1 cellular context compared by ENCODE assay signal in the genomic region with DNA sequence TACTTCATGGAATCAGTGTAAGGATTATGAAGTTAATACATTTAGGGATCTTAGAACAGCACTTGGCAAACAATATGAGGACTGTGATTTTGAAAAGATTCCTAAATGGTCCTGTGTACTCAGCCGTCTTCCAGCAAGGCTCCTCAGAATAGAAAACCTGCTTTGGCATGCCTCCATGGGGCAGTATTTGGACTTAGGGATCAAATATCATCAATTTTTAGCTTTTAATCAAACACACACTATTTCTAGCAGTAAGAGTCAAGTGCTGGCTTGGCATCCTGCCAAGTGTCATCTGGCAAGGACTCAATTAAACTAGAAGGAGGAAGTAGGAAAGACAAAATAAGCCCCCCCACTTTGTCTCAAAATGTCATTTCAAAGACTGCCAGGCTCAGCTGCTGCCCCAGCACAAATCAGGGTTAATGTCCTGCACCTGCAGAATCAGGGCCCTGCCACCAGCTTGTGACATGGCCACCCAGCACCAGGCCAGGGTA.
TF ChIP-seq lines count a peak whose summit lies in the region.

No MANE protein-coding gene starts in this region.

TF ChIP-seq in HEK293, 187 proteins besides CTCF, POLR2A, EP300 and RAD21 (continued from another document and continues in another):
- TF ChIP-seq, protein P1, sequence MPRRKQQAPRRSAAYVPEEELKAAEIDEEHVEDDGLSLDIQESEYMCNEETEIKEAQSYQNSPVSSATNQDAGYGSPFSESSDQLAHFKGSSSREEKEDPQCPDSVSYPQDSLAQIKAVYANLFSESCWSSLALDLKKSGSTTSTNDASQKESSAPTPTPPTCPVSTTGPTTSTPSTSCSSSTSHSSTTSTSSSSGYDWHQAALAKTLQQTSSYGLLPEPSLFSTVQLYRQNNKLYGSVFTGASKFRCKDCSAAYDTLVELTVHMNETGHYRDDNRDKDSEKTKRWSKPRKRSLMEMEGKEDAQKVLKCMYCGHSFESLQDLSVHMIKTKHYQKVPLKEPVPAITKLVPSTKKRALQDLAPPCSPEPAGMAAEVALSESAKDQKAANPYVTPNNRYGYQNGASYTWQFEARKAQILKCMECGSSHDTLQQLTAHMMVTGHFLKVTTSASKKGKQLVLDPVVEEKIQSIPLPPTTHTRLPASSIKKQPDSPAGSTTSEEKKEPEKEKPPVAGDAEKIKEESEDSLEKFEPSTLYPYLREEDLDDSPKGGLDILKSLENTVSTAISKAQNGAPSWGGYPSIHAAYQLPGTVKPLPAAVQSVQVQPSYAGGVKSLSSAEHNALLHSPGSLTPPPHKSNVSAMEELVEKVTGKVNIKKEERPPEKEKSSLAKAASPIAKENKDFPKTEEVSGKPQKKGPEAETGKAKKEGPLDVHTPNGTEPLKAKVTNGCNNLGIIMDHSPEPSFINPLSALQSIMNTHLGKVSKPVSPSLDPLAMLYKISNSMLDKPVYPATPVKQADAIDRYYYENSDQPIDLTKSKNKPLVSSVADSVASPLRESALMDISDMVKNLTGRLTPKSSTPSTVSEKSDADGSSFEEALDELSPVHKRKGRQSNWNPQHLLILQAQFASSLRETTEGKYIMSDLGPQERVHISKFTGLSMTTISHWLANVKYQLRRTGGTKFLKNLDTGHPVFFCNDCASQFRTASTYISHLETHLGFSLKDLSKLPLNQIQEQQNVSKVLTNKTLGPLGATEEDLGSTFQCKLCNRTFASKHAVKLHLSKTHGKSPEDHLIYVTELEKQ (tag by site-specific recombination; IDR thresholded peaks at IDR 0.05; ENCODE audit: borderline replicate concordance) = no peak
- TF ChIP-seq IKZF3 (tag by site-specific recombination; IDR thresholded peaks at IDR 0.05) (peak; percentile 42; the same call in 1 of the 2 replicates), ZNF37A (tag by site-specific recombination; IDR thresholded peaks at IDR 0.05) (peak; percentile 75), ZNF596 (tag by site-specific recombination; IDR thresholded peaks at IDR 0.05) (0 out of 2 replicates have a peak, but pooled peaks have one; percentile 33), ZNF501 (tag by site-specific recombination; IDR thresholded peaks at IDR 0.05) (no peak), ZNF211 (tag by site-specific recombination; IDR thresholded peaks at IDR 0.05; ENCODE audit: low read depth) (no peak), ZNF292 (tag by site-specific recombination; IDR thresholded peaks at IDR 0.05; ENCODE audit: borderline replicate concordance, low read depth) (no peak), ZEB2 (tag by site-specific recombination; IDR thresholded peaks at IDR 0.05) (peak; percentile 43; the same call in 1 of the 2 replicates), ZNF175 (tag by site-specific recombination; IDR thresholded peaks at IDR 0.05) (no peak), ZNF660 (tag by site-specific recombination; IDR thresholded peaks at IDR 0.05) (peak; percentile 92), ZNF394 (tag by site-specific recombination; IDR thresholded peaks at IDR 0.05; ENCODE audit: borderline replicate concordance) (no peak), ZNF433 (tag by site-specific recombination; IDR thresholded peaks at IDR 0.05; ENCODE audit: low read depth) (no peak), ZSCAN30 (tag by site-specific recombination; IDR thresholded peaks at IDR 0.05) (peak; percentile 53; the same call in 1 of the 2 replicates), ZNF555 (tag by site-specific recombination; conservative IDR thresholded peaks at IDR 0.05) (no peak), ZNF223 (tag by site-specific recombination; IDR thresholded peaks at IDR 0.05) (no peak), ZNF239 (tag by site-specific recombination; IDR thresholded peaks at IDR 0.05) (no peak), ZNF558 (tag by site-specific recombination; IDR thresholded peaks at IDR 0.05) (0 out of 2 replicates have a peak, but pooled peaks have one; percentile 47), MEIS1 (CRISPR knock-in tag; IDR thresholded peaks at IDR 0.05; ENCODE audit: borderline replicate concordance) (no peak), ZNF701 (tag by site-specific recombination; IDR thresholded peaks at IDR 0.05) (no peak), ZNF585B (tag by site-specific recombination; IDR thresholded peaks at IDR 0.05) (no peak), GLIS2 (tag by site-specific recombination; IDR thresholded peaks at IDR 0.05) (no peak), HOXC10 (CRISPR knock-in tag; IDR thresholded peaks at IDR 0.05) (no peak), MYNN (tag by site-specific recombination; IDR thresholded peaks at IDR 0.05; ENCODE audit: borderline replicate concordance) (peak; percentile 89), BCL11A (tag by site-specific recombination; IDR thresholded peaks at IDR 0.05; ENCODE audit: low read depth) (no peak), GLI2 (tag by site-specific recombination; IDR thresholded peaks at IDR 0.05; ENCODE audit: borderline replicate concordance, low read depth) (no peak), ZNF623 (tag by site-specific recombination; IDR thresholded peaks at IDR 0.05) (no peak), KLF9 (tag by site-specific recombination; IDR thresholded peaks at IDR 0.05; ENCODE audit: low read depth) (no peak), ZNF341 (tag by site-specific recombination; IDR thresholded peaks at IDR 0.05; ENCODE audit: low read depth) (no peak), FEZF1 (tag by site-specific recombination; IDR thresholded peaks at IDR 0.05) (peak; percentile 26; the same call in 1 of the 2 replicates), RBAK (tag by site-specific recombination; IDR thresholded peaks at IDR 0.05) (no peak), SALL2 (tag by site-specific recombination; IDR thresholded peaks at IDR 0.05; ENCODE audit: borderline replicate concordance) (0 out of 2 replicates have a peak, but pooled peaks have one; percentile 48), ZNF514 (tag by site-specific recombination; IDR thresholded peaks at IDR 0.05) (no peak), ZNF510 (tag by site-specific recombination; IDR thresholded peaks at IDR 0.05; ENCODE audit: insufficient replicate concordance) (peak; percentile 7), SCRT1 (tag by site-specific recombination; IDR thresholded peaks at IDR 0.05; ENCODE audit: borderline replicate concordance) (no peak)
- TF ChIP-seq, protein P2, sequence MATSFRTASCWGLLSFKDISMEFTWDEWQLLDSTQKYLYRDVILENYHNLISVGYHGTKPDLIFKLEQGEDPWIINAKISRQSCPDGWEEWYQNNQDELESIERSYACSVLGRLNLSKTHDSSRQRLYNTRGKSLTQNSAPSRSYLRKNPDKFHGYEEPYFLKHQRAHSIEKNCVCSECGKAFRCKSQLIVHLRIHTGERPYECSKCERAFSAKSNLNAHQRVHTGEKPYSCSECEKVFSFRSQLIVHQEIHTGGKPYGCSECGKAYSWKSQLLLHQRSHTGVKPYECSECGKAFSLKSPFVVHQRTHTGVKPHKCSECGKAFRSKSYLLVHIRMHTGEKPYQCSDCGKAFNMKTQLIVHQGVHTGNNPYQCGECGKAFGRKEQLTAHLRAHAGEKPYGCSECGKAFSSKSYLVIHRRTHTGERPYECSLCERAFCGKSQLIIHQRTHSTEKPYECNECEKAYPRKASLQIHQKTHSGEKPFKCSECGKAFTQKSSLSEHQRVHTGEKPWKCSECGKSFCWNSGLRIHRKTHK (tag by site-specific recombination; IDR thresholded peaks at IDR 0.05) = no peak
- TF ChIP-seq, protein P3, sequence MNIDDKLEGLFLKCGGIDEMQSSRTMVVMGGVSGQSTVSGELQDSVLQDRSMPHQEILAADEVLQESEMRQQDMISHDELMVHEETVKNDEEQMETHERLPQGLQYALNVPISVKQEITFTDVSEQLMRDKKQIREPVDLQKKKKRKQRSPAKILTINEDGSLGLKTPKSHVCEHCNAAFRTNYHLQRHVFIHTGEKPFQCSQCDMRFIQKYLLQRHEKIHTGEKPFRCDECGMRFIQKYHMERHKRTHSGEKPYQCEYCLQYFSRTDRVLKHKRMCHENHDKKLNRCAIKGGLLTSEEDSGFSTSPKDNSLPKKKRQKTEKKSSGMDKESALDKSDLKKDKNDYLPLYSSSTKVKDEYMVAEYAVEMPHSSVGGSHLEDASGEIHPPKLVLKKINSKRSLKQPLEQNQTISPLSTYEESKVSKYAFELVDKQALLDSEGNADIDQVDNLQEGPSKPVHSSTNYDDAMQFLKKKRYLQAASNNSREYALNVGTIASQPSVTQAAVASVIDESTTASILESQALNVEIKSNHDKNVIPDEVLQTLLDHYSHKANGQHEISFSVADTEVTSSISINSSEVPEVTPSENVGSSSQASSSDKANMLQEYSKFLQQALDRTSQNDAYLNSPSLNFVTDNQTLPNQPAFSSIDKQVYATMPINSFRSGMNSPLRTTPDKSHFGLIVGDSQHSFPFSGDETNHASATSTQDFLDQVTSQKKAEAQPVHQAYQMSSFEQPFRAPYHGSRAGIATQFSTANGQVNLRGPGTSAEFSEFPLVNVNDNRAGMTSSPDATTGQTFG (tag by site-specific recombination; IDR thresholded peaks at IDR 0.05; ENCODE audit: borderline replicate concordance) = no peak
- TF ChIP-seq, protein P4, sequence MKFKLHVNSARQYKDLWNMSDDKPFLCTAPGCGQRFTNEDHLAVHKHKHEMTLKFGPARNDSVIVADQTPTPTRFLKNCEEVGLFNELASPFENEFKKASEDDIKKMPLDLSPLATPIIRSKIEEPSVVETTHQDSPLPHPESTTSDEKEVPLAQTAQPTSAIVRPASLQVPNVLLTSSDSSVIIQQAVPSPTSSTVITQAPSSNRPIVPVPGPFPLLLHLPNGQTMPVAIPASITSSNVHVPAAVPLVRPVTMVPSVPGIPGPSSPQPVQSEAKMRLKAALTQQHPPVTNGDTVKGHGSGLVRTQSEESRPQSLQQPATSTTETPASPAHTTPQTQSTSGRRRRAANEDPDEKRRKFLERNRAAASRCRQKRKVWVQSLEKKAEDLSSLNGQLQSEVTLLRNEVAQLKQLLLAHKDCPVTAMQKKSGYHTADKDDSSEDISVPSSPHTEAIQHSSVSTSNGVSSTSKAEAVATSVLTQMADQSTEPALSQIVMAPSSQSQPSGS (tag by site-specific recombination; IDR thresholded peaks at IDR 0.05; ENCODE audit: low read depth) = no peak
- TF ChIP-seq, protein P5, sequence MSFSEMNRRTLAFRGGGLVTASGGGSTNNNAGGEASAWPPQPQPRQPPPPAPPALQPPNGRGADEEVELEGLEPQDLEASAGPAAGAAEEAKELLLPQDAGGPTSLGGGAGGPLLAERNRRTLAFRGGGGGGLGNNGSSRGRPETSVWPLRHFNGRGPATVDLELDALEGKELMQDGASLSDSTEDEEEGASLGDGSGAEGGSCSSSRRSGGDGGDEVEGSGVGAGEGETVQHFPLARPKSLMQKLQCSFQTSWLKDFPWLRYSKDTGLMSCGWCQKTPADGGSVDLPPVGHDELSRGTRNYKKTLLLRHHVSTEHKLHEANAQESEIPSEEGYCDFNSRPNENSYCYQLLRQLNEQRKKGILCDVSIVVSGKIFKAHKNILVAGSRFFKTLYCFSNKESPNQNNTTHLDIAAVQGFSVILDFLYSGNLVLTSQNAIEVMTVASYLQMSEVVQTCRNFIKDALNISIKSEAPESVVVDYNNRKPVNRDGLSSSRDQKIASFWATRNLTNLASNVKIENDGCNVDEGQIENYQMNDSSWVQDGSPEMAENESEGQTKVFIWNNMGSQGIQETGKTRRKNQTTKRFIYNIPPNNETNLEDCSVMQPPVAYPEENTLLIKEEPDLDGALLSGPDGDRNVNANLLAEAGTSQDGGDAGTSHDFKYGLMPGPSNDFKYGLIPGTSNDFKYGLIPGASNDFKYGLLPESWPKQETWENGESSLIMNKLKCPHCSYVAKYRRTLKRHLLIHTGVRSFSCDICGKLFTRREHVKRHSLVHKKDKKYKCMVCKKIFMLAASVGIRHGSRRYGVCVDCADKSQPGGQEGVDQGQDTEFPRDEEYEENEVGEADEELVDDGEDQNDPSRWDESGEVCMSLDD (tag by site-specific recombination; IDR thresholded peaks at IDR 0.05) = no peak
- TF ChIP-seq, protein P6, sequence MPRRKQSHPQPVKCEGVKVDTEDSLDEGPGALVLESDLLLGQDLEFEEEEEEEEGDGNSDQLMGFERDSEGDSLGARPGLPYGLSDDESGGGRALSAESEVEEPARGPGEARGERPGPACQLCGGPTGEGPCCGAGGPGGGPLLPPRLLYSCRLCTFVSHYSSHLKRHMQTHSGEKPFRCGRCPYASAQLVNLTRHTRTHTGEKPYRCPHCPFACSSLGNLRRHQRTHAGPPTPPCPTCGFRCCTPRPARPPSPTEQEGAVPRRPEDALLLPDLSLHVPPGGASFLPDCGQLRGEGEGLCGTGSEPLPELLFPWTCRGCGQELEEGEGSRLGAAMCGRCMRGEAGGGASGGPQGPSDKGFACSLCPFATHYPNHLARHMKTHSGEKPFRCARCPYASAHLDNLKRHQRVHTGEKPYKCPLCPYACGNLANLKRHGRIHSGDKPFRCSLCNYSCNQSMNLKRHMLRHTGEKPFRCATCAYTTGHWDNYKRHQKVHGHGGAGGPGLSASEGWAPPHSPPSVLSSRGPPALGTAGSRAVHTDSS (tag by site-specific recombination; IDR thresholded peaks at IDR 0.05) = peak; percentile 56
- TF ChIP-seq, protein P7, sequence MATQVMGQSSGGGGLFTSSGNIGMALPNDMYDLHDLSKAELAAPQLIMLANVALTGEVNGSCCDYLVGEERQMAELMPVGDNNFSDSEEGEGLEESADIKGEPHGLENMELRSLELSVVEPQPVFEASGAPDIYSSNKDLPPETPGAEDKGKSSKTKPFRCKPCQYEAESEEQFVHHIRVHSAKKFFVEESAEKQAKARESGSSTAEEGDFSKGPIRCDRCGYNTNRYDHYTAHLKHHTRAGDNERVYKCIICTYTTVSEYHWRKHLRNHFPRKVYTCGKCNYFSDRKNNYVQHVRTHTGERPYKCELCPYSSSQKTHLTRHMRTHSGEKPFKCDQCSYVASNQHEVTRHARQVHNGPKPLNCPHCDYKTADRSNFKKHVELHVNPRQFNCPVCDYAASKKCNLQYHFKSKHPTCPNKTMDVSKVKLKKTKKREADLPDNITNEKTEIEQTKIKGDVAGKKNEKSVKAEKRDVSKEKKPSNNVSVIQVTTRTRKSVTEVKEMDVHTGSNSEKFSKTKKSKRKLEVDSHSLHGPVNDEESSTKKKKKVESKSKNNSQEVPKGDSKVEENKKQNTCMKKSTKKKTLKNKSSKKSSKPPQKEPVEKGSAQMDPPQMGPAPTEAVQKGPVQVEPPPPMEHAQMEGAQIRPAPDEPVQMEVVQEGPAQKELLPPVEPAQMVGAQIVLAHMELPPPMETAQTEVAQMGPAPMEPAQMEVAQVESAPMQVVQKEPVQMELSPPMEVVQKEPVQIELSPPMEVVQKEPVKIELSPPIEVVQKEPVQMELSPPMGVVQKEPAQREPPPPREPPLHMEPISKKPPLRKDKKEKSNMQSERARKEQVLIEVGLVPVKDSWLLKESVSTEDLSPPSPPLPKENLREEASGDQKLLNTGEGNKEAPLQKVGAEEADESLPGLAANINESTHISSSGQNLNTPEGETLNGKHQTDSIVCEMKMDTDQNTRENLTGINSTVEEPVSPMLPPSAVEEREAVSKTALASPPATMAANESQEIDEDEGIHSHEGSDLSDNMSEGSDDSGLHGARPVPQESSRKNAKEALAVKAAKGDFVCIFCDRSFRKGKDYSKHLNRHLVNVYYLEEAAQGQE (tag by site-specific recombination; IDR thresholded peaks at IDR 0.05) = no peak
- TF ChIP-seq, protein P8, sequence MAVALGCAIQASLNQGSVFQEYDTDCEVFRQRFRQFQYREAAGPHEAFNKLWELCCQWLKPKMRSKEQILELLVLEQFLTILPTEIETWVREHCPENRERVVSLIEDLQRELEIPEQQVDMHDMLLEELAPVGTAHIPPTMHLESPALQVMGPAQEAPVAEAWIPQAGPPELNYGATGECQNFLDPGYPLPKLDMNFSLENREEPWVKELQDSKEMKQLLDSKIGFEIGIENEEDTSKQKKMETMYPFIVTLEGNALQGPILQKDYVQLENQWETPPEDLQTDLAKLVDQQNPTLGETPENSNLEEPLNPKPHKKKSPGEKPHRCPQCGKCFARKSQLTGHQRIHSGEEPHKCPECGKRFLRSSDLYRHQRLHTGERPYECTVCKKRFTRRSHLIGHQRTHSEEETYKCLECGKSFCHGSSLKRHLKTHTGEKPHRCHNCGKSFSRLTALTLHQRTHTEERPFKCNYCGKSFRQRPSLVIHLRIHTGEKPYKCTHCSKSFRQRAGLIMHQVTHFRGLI (tag by site-specific recombination; IDR thresholded peaks at IDR 0.05) = no peak
